8 cellular contexts compared by ENCODE assay signal in the genomic region with DNA sequence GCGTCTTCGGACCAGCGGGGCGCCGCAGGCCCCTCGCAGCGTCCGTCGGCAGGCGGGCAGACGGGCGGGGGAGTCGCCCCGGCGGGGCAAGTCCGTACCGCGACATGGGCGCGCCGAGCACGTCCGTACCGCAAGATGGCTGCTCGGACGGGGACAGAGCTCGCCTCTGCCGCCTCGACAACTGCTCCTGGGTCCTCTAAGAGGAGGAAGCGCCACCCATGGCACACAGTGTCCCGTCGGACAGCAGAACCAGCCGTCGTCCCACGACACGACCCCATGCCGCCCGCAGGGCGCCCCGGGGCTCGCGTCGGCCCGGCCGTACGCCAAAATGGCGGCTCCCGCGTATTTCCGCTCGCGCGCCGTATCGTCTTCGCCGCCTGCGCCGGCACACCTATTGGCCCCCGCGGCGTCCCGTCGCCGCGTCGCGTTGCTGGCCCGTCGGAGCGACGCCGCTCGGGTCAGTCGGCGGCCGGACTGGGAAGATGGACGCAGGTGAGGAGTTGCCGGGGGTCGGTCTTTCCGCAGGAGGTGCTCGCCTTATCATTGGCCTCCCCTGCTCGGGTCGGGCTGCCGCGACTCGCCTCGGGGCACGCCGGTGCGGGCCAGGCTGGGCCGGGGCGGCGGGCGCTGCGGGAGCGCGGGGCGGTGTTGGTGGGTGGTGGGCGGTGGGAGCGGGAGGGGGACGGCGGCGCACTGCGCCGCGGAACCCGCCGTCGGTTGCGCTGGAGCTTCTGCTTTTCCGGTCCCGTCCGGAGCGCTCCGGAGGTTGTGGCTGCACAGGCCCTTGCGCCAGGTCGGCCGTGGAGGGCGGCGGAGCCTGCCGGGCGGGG. TPM values are rescaled to one million over a fixed set of nuclear protein-coding genes. Genes with fewer than 3 reads are reported as not detected.
DNase-seq lines count a peak whose midpoint lies in the region; ATAC-seq, FAIRE-seq and TF ChIP-seq lines count a peak whose summit lies in the region.

TSS of gene ATG4B (plus strand) at position 461 of the 830 bp plus-strand sequence. CDS start at position 483, 22 bp downstream.

- peak within 1 kb of the TSS; percentile 84 for H3K27ac Mint-ChIP-seq in central memory CD8-positive, alpha-beta T cell (ENCODE audit: low read depth)

- peaks cover 9% of the 10 kb centered on the region for H3K4me1 ChIP-seq in keratinocyte (ENCODE audit: control insufficient read depth, extremely low read depth, insufficient read depth, low read length)

- peak within 1 kb of the TSS; percentile 91 to 96 (median 94) for H3K4me3 ChIP-seq in keratinocyte (ENCODE audit: control insufficient read depth in 2 of 3, extremely low read depth in 1 of 3, insufficient read depth in 2 of 3, low read depth in 1 of 3, low read length in 3 of 3)

- H3K4me3 Mint-ChIP-seq in central memory CD8-positive, alpha-beta T cell = peak within 1 kb of the TSS; percentile 81

- H3K36me3 ChIP-seq in keratinocyte (ENCODE audit: control insufficient read depth in 2 of 2, extremely low read depth in 1 of 2, insufficient read depth in 2 of 2, low read length in 2 of 2) = peaks cover 10 to 21% of the 10 kb centered on the region in 2 experiments

- no peak for FAIRE-seq in keratinocyte (lab: Jason Lieb, UNC)

- no peaks in the 10 kb centered on the region for H3K9me3 Mint-ChIP-seq in central memory CD8-positive, alpha-beta T cell

- H2AFZ ChIP-seq in keratinocyte (ENCODE audit: control insufficient read depth, low read length) = peak within 1 kb of the TSS; percentile 100

- H3K27me3 Mint-ChIP-seq in central memory CD8-positive, alpha-beta T cell = no peaks in the 10 kb centered on the region

- H3K36me3 Mint-ChIP-seq in central memory CD8-positive, alpha-beta T cell (ENCODE audit: insufficient read depth) = peaks cover 12% of the 10 kb centered on the region

- H4K20me1 ChIP-seq in keratinocyte (ENCODE audit: control insufficient read depth, extremely low read depth, insufficient read depth, low read length) = no peaks in the 10 kb centered on the region

- DNase-seq in AG08395 (ENCODE audit: low spot score) (peak; percentile 91), NCI-H226 (peak; percentile 84), keratinocyte (ENCODE audit: low read depth, low spot score) (no peak)
- peak; percentile 78 for DNase-seq in activated CD4-positive, CD25-positive, alpha-beta regulatory T cell treated with anti-CD3 and anti-CD28 coated beads, Interleukin-2, amount 50 U/mL, for 72 hours
- peak; percentile 59 to 73 for DNase-seq in central memory CD8-positive, alpha-beta T cell (ENCODE audit: low spot score in 2 of 2)
- DNase-seq in stimulated activated CD4-positive, alpha-beta T cell treated with anti-CD3 and anti-CD28 coated beads, Interleukin-12 subunit alpha, Interleukin-12 subunit beta, amount 100 ng/mL, for 48 hours (ENCODE audit: low read depth in 2 of 3, low spot score in 1 of 3) = peak; percentile 39 to 68 (median 52)

- H3K4me2 ChIP-seq in keratinocyte (ENCODE audit: control insufficient read depth, extremely low read depth, insufficient read depth, low read depth, low read length) = peak within 1 kb of the TSS; percentile 85

- ATAC-seq in GM18870 (IDR thresholded peaks at IDR 0.05; ENCODE audit: unreplicated experiment) (peak; percentile 46), HG03108 (IDR thresholded peaks at IDR 0.05; ENCODE audit: unreplicated experiment) (peak; percentile 61)
- ATAC-seq in central memory CD8-positive, alpha-beta T cell (replicated peaks; ENCODE audit: extremely low read depth, poor library complexity, severe bottlenecking) = peak; percentile 62

- peak within 1 kb of the TSS; percentile 95 for H3K27ac ChIP-seq in keratinocyte (ENCODE audit: control insufficient read depth, insufficient read depth, low read length)

- no peaks in the 10 kb centered on the region for H3K27me3 ChIP-seq in keratinocyte (ENCODE audit: control insufficient read depth, extremely low read depth, insufficient read depth, low read length)

- peaks cover 88% of the 10 kb centered on the region for H3K79me2 ChIP-seq in keratinocyte (ENCODE audit: control insufficient read depth, insufficient read depth, low read length)

- peak within 1 kb of the TSS; percentile 96 for H3K9ac ChIP-seq in keratinocyte (ENCODE audit: control insufficient read depth, extremely low read depth, insufficient read depth, low read length)

- no peak for TF ChIP-seq CTCF in keratinocyte (optimal IDR thresholded peaks at IDR 0.05 in 1 of 3, IDR thresholded peaks at IDR 0.05 in 1 of 3, conservative IDR thresholded peaks at IDR 0.05 in 1 of 3; ENCODE audit: extremely low read depth in 1 of 3, insufficient read depth in 2 of 3, low read length in 3 of 3)

- H3K4me1 Mint-ChIP-seq in central memory CD8-positive, alpha-beta T cell = peaks cover 52% of the 10 kb centered on the region

- H3K9me1 ChIP-seq in keratinocyte (ENCODE audit: control insufficient read depth, extremely low read depth, insufficient read depth, low read length) = no peaks in the 10 kb centered on the region

- dilution Hi-C loops in keratinocyte (cut with MboI; ENCODE audit: extremely low pct_ligation_motif_present, low sequenced_read_pairs) = no loop called here

- no peaks in the 10 kb centered on the region for H3K9me3 ChIP-seq in keratinocyte (ENCODE audit: control insufficient read depth, low read depth, low read length)

RNA-seq across cellular contexts. Expression of gene ATG4B, which starts in this region (rescaled TPM):
- polyA plus RNA-seq in keratinocyte = 69.0 to 96.0 TPM (median 72.3 TPM) in 3 replicates
- 49.0 TPM for polyA plus RNA-seq in keratinocyte (2011; ENCODE audit: low read depth)
- polyA plus RNA-seq in keratinocyte (2011; cell fraction: cytosol; rRNA removed) = 49.2 and 49.7 TPM in 2 replicates
- polyA plus RNA-seq in keratinocyte (2011; cell fraction: nucleus; rRNA removed) = 145 and 159 TPM in 2 replicates
- polyA plus RNA-seq in keratinocyte (2012; ENCODE audit: low replicate concordance) = 61.8 and 70.3 TPM in 2 replicates
- polyA minus RNA-seq in keratinocyte = 80.0 to 134 TPM (median 101 TPM) in 3 replicates
- 72.3 TPM for polyA minus RNA-seq in keratinocyte (2011; cell fraction: cytosol; rRNA and poly(A)+ RNA removed)
- polyA minus RNA-seq in keratinocyte (2011; cell fraction: nucleus; rRNA and poly(A)+ RNA removed) = 78.1 and 93.3 TPM in 2 replicates
